In the genomic region with DNA sequence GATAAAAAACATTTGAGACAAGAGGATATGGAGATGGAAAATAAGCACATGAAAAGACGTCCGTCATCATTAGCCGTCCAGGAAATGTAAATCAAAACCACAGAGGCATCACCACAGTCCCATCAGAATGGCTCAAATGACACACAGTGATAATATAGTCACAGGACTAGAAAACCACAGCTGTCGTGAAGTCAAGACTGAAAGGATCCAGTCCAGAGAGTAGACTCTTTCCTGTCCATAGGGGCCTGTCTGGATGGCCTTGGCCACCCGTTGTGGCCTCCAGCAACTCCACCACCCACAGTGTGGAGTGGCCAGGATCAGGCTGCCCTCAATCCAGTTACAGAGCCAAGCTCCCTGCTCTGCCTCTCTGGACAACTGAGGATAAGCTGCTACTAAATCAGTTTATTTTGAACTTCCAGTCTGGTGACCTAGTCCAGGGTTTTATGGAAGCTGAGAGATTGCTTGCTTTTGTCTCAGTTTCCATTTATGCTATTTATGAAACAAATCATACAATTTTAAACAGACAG, we compare ENCODE assay signal across 8 cellular contexts.
DNase-seq lines count a peak whose midpoint lies in the region; ATAC-seq and TF ChIP-seq lines count a peak whose summit lies in the region.

No MANE protein-coding gene starts in this region.

- peaks cover 6% of the 10 kb centered on the region for H3K4me1 Mint-ChIP-seq in activated naive CD8-positive, alpha-beta T cell treated with anti-CD3 and anti-CD28 coated beads for 36 hours

- TF ChIP-seq CTCF in GM12864 (IDR thresholded peaks at IDR 0.05; ENCODE audit: low read depth, low read length, missing control alignments): no peak

- H3K4me3 ChIP-seq in GM12864 (ENCODE audit: low read depth, low read length): no peak overlapping the region

- H3K27ac Mint-ChIP-seq in activated naive CD8-positive, alpha-beta T cell treated with anti-CD3 and anti-CD28 coated beads for 36 hours: peak overlapping the region; percentile 81

- DNase-seq in GM12864 (ENCODE audit: low read depth): peak; percentile 66
- peak; percentile 30 for DNase-seq in activated naive CD8-positive, alpha-beta T cell treated with anti-CD3 and anti-CD28 coated beads for 36 hours
- no peak for DNase-seq in globus pallidus (ENCODE audit: low spot score)
- DNase-seq in occipital lobe (lab: John Stamatoyannopoulos, UW): no peak
- no peak for DNase-seq in NCI-H1930 (lab: John Stamatoyannopoulos, UW)
- no peak for DNase-seq in foreskin melanocyte

- ATAC-seq in GM19463 (IDR thresholded peaks at IDR 0.05; ENCODE audit: unreplicated experiment): peak; percentile 93
- peak; percentile 98 for ATAC-seq in HG03378 (IDR thresholded peaks at IDR 0.05; ENCODE audit: unreplicated experiment)

- no peaks in the 10 kb centered on the region for H3K36me3 Mint-ChIP-seq in activated naive CD8-positive, alpha-beta T cell treated with anti-CD3 and anti-CD28 coated beads for 36 hours

- H3K4me3 Mint-ChIP-seq in activated naive CD8-positive, alpha-beta T cell treated with anti-CD3 and anti-CD28 coated beads for 36 hours: no peak overlapping the region

- H3K9me3 Mint-ChIP-seq in activated naive CD8-positive, alpha-beta T cell treated with anti-CD3 and anti-CD28 coated beads for 36 hours: no peaks in the 10 kb centered on the region

- H3K27me3 Mint-ChIP-seq in activated naive CD8-positive, alpha-beta T cell treated with anti-CD3 and anti-CD28 coated beads for 36 hours: peaks cover 3% of the 10 kb centered on the region

Comparison
In these comparisons a context has a peak if more than half of its experiments do, and no peak if none do; other contexts are left out.
1. DNase-seq: peak in GM12864 (single experiment) and activated naive CD8-positive, alpha-beta T cell treated with anti-CD3 and anti-CD28 coated beads for 36 hours (single experiment); none in globus pallidus (single experiment), occipital lobe (single experiment), NCI-H1930 (0 of 2) and foreskin melanocyte (single experiment).